In genomic region chr19:49758292-49758691, GRCh38 we compare ENCODE assay signal across 13 cellular contexts. TPM values are rescaled to one million over a fixed set of nuclear protein-coding genes. Genes with fewer than 3 reads are reported as not detected.
DNase-seq lines count a peak whose midpoint lies in the region; ATAC-seq, FAIRE-seq and TF ChIP-seq lines count a peak whose summit lies in the region.
"Had no signal": no experiment of that assay in that cellular context is flagged by ENCODE, and none has a peak within 500 bp of the region (broad histone marks: within the 10 kb centered on the region; RNA-seq: fewer than 3 reads in every experiment).

No MANE protein-coding gene starts in this region.

- peak overlapping the region; percentile 92 for H2BK120ac ChIP-seq in IMR-90 (ENCODE audit: low read depth, low read length)

- peaks cover 4% of the 10 kb centered on the region for H3K9me3 ChIP-seq in IMR-90 (ENCODE audit: control insufficient read depth, insufficient read depth, low read length)

- no peak overlapping the region for H3K27ac Mint-ChIP-seq in activated CD4-positive, alpha-beta T cell treated with anti-CD3 and anti-CD28 coated beads for 36 hours

- peak overlapping the region; percentile 93 for H2AK9ac ChIP-seq in IMR-90 (replicated peaks; ENCODE audit: low read depth, low read length, poor library complexity)

- H3K4me3 Mint-ChIP-seq in activated CD4-positive, alpha-beta T cell treated with anti-CD3 and anti-CD28 coated beads for 36 hours = no peak overlapping the region

- H3K4me1 ChIP-seq in IMR-90 (ENCODE audit: control insufficient read depth, insufficient read depth, low read length) = peaks cover 7% of the 10 kb centered on the region

- TF ChIP-seq RAD21 in IMR-90 (IDR thresholded peaks at IDR 0.05; ENCODE audit: low read length) = no peak

- peak; percentile 91 for FAIRE-seq in A204.1 (lab: Jason Lieb, UNC)

- peak overlapping the region; percentile 0; the same call in 1 of the 3 replicates for H2BK15ac ChIP-seq in IMR-90 (ENCODE audit: low read depth, low read length)

- peak overlapping the region; percentile 88 for H3K4ac ChIP-seq in IMR-90 (ENCODE audit: low read depth, low read length)

- WGBS in IMR-90 (ENCODE audit: extremely low coverage in 2 of 2, insufficient read length in 1 of 2), 2 experiments = 13% methylated on average over 3 of the region's 7 CpGs; no CpG with 5 or more reads in 1 of the 2 experiments

- H3K27ac ChIP-seq in IMR-90 (ENCODE audit: insufficient read depth, low read length) (peak overlapping the region; percentile 28; the same call in 1 of the 2 replicates), angular gyrus (ENCODE audit: low read depth, low read length) (peak overlapping the region; percentile 31)
- H3K27ac ChIP-seq: VCaP had no signal

- no peak overlapping the region for H3K4me3 ChIP-seq in IMR-90 (ENCODE audit: insufficient read depth, low read depth, low read length)
- no peak overlapping the region for H3K4me3 ChIP-seq in kidney epithelial cell (ENCODE audit: low read depth, low read length)

- H4K91ac ChIP-seq in IMR-90 (ENCODE audit: insufficient read depth, low read depth, low read length) = peak overlapping the region; percentile 61

- no peak for TF ChIP-seq POLR2A in IMR-90 (IDR thresholded peaks at IDR 0.05; ENCODE audit: low read depth, low read length)

- in situ Hi-C loops in IMR-90 (cut with MboI; ENCODE audit: low sequenced_read_pairs) = no loop called here

- H3K14ac ChIP-seq in IMR-90 (replicated peaks; ENCODE audit: low read depth, low read length) = peak overlapping the region; percentile 65

- H4K20me1 ChIP-seq in IMR-90 (ENCODE audit: insufficient read depth, low read length) = no peaks in the 10 kb centered on the region

- peak overlapping the region; percentile 60 for H2BK20ac ChIP-seq in IMR-90 (ENCODE audit: low read depth, low read length)

- CTCF ChIA-PET in IMR-90 (lab: Yijun Ruan, JAX) = interaction anchor here (0.6 kb wide), 1 partner anchor 8 kb away, joined by 3 read pairs; no protein-coding TSS in a partner anchor
- CTCF ChIA-PET in activated CD4-positive, alpha-beta T cell treated with anti-CD3 and anti-CD28 coated beads for 36 hours (lab: Charles Lee) = interaction anchor here (1.0 to 1.1 kb wide), 2 partner anchors 40 to 90 kb away, joined by 3 read pairs; no protein-coding TSS in a partner anchor

- H3K27me3 ChIP-seq in IMR-90 (ENCODE audit: control insufficient read depth, insufficient read depth, low read length) (no peaks in the 10 kb centered on the region), kidney epithelial cell (ENCODE audit: control insufficient read depth, insufficient read depth, low read length) (no peaks in the 10 kb centered on the region)

- H3K56ac ChIP-seq in IMR-90 (ENCODE audit: extremely low read depth, insufficient read depth, low read length) = no peak overlapping the region

- peak overlapping the region; percentile 39; the same call in 1 of the 2 replicates for H3K23ac ChIP-seq in IMR-90 (ENCODE audit: low read depth, low read length)

- H3K9ac ChIP-seq in IMR-90 (ENCODE audit: low read depth, low read length) = peak overlapping the region; percentile 36; the same call in 1 of the 2 replicates

- peaks cover 2% of the 10 kb centered on the region for H3K9me3 Mint-ChIP-seq in activated CD4-positive, alpha-beta T cell treated with anti-CD3 and anti-CD28 coated beads for 36 hours (ENCODE audit: low read depth)

- POLR2A ChIA-PET in IMR-90 (lab: Charles Lee; ENCODE audit: unreplicated experiment) = interaction anchor here (0.8 kb wide), 1 partner anchor 8 kb away, joined by 9 read pairs; the partner anchor contains the start of gene AP2A1
- POLR2A ChIA-PET in activated CD4-positive, alpha-beta T cell treated with anti-CD3 and anti-CD28 coated beads for 36 hours (lab: Charles Lee) = no interaction called here

- TF ChIP-seq CTCF in IMR-90 (conservative IDR thresholded peaks at IDR 0.05; ENCODE audit: low read depth, low read length) (no peak), kidney epithelial cell (IDR thresholded peaks at IDR 0.05; ENCODE audit: insufficient read depth, low read length, poor library complexity, severe bottlenecking) (no peak)

- peak overlapping the region; percentile 25 for H4K5ac ChIP-seq in IMR-90 (ENCODE audit: low read depth, low read length)

- intact Hi-C loops in IMR-90 (cut with micrococcal nuclease) = no loop called here
- intact Hi-C loops in activated CD4-positive, alpha-beta T cell treated with anti-CD3 and anti-CD28 coated beads for 36 hours (cut with DNase I, micrococcal nuclease) = no loop called here

- 0 out of 2 replicates have a peak, but pooled peaks cover 3% of the 10 kb centered on the region for H3K9me1 ChIP-seq in IMR-90 (ENCODE audit: insufficient read depth, low read length)

- peak overlapping the region; percentile 28 to 97 for H4K8ac ChIP-seq in IMR-90 (ENCODE audit: low read depth in 2 of 2, low read length in 2 of 2)

- no peaks in the 10 kb centered on the region for H3K4me1 Mint-ChIP-seq in activated CD4-positive, alpha-beta T cell treated with anti-CD3 and anti-CD28 coated beads for 36 hours

- DNase-seq in IMR-90 (peak; percentile 83), kidney epithelial cell (ENCODE audit: low read depth) (peak; percentile 31)
- DNase-seq in activated CD4-positive, alpha-beta T cell treated with anti-CD3 and anti-CD28 coated beads for 36 hours = no peak
- DNase-seq: ACHN; activated effector memory CD4-positive, alpha-beta T cell treated with Interleukin-2 at 50 U/mL for 16 hours; GF-D8; substantia nigra had no signal

- no TSS peak for BruUV-seq in IMR-90 (replicated peaks; lab: Mats Ljungman, UMichigan)

- peak overlapping the region; percentile 54 for H2AK5ac ChIP-seq in IMR-90 (ENCODE audit: low read depth, low read length)

- H3K36me3 ChIP-seq in IMR-90 (ENCODE audit: control insufficient read depth, insufficient read depth, low read length) (no peaks in the 10 kb centered on the region), kidney epithelial cell (ENCODE audit: control insufficient read depth, insufficient read depth, low read length) (no peaks in the 10 kb centered on the region)

- peak overlapping the region; percentile 66 for H2BK5ac ChIP-seq in IMR-90 (ENCODE audit: low read depth, low read length, poor library complexity, severe bottlenecking)

- no peaks in the 10 kb centered on the region for H3K79me1 ChIP-seq in IMR-90 (ENCODE audit: low read depth in 1 of 2, low read length in 2 of 2)

- ATAC-seq in IMR-90 (ENCODE audit: low read depth) (peak; percentile 81), HG03354 (IDR thresholded peaks at IDR 0.05; ENCODE audit: poor library complexity, severe bottlenecking, unreplicated experiment) (no peak), HG02870 (IDR thresholded peaks at IDR 0.05; ENCODE audit: unreplicated experiment) (no peak), HG03378 (IDR thresholded peaks at IDR 0.05; ENCODE audit: unreplicated experiment) (no peak)
- no peak for ATAC-seq in activated CD4-positive, alpha-beta T cell treated with anti-CD3 and anti-CD28 coated beads for 36 hours

- H3K36me3 Mint-ChIP-seq in activated CD4-positive, alpha-beta T cell treated with anti-CD3 and anti-CD28 coated beads for 36 hours (ENCODE audit: low read depth) = peaks cover 2% of the 10 kb centered on the region

- H3K27me3 Mint-ChIP-seq in activated CD4-positive, alpha-beta T cell treated with anti-CD3 and anti-CD28 coated beads for 36 hours = no peaks in the 10 kb centered on the region

- H2AFZ ChIP-seq in IMR-90 (replicated peaks; ENCODE audit: low read length, poor library complexity) = peak overlapping the region; percentile 95

- dilution Hi-C loops in IMR-90 (cut with HindIII; ENCODE audit: low sequenced_read_pairs, unreplicated experiment) = no loop called here

- H3K18ac ChIP-seq in IMR-90 (ENCODE audit: low read depth, low read length) = peak overlapping the region; percentile 76; the same call in 1 of the 2 replicates

- peak overlapping the region; percentile 5; the same call in 1 of the 2 replicates for H3K4me2 ChIP-seq in IMR-90 (ENCODE audit: low read depth, low read length)

TF ChIP-seq in IMR-90, 13 proteins besides CTCF, POLR2A, EP300 and RAD21:
- TF ChIP-seq MAZ (IDR thresholded peaks at IDR 0.05; ENCODE audit: borderline replicate concordance, low read depth, low read length) (0 out of 2 replicates have a peak, but pooled peaks have one; percentile 23), USF2 (IDR thresholded peaks at IDR 0.05; ENCODE audit: low read depth, low read length) (no peak)
TF ChIP-seq in IMR-90: peak in this region for 1.

RNA-seq across cellular contexts. Expression of gene TSKS, which starts 4.8 kb away (rescaled TPM):
- total RNA-seq in IMR-90 (2012; rRNA removed) = not detected in 2 replicates
- 0.10 TPM in 1 of 2 replicates, not detected in the other for polyA plus RNA-seq in IMR-90 (2012; rRNA removed)
- 0.04 TPM in 1 of 2 replicates, not detected in the other for polyA plus RNA-seq in IMR-90 (2012; cell fraction: cytosol; rRNA removed)
- 0.07 and 0.18 TPM in 2 replicates for polyA plus RNA-seq in IMR-90 (2012; cell fraction: nucleus; rRNA removed; ENCODE audit: low replicate concordance)
- not detected in 2 replicates for total RNA-seq in kidney epithelial cell
- 1 to 10 TPM; 1.9 to 2.1 TPM for total RNA-seq in activated CD4-positive, alpha-beta T cell treated with anti-CD3 and anti-CD28 coated beads for 36 hours

RNA-seq across cellular contexts. Expression of gene AP2A1, which starts 8.5 kb away (rescaled TPM):
- 40.7 and 41.4 TPM in 2 replicates for total RNA-seq in IMR-90 (2012; rRNA removed)
- polyA plus RNA-seq in IMR-90 (2012; rRNA removed) = 122 and 136 TPM in 2 replicates
- 130 and 154 TPM in 2 replicates for polyA plus RNA-seq in IMR-90 (2012; cell fraction: cytosol; rRNA removed)
- 115 and 277 TPM in 2 replicates for polyA plus RNA-seq in IMR-90 (2012; cell fraction: nucleus; rRNA removed; ENCODE audit: low replicate concordance)
- total RNA-seq in kidney epithelial cell = 98.9 and 111 TPM in 2 replicates
- 100 to 1,000 TPM in 1 of 2 experiments, 10 to 100 TPM in 1; 79.4 to 102 TPM for total RNA-seq in activated CD4-positive, alpha-beta T cell treated with anti-CD3 and anti-CD28 coated beads for 36 hours

RNA-seq across cellular contexts. Expression of gene FUZ, which starts 54.8 kb away (rescaled TPM):
- total RNA-seq in IMR-90 (2012; rRNA removed) (10.6 and 14.3 TPM in 2 replicates), kidney epithelial cell (13.2 and 14.8 TPM in 2 replicates)
- 10.4 and 12.1 TPM in 2 replicates for polyA plus RNA-seq in IMR-90 (2012; rRNA removed)
- 10.7 and 16.6 TPM in 2 replicates for polyA plus RNA-seq in IMR-90 (2012; cell fraction: cytosol; rRNA removed)
- 10.5 and 24.4 TPM in 2 replicates for polyA plus RNA-seq in IMR-90 (2012; cell fraction: nucleus; rRNA removed; ENCODE audit: low replicate concordance)
- 10 to 100 TPM; 15.6 to 18.8 TPM for total RNA-seq in activated CD4-positive, alpha-beta T cell treated with anti-CD3 and anti-CD28 coated beads for 36 hours

RNA-seq across cellular contexts. Expression of gene MED25, which starts 59.8 kb away (rescaled TPM):
- total RNA-seq in IMR-90 (2012; rRNA removed) (4.7 and 5.3 TPM in 2 replicates), kidney epithelial cell (31.6 and 34.5 TPM in 2 replicates)
- 37.0 and 38.5 TPM in 2 replicates for polyA plus RNA-seq in IMR-90 (2012; rRNA removed)
- 20.7 and 33.0 TPM in 2 replicates for polyA plus RNA-seq in IMR-90 (2012; cell fraction: cytosol; rRNA removed)
- 77.0 and 95.3 TPM in 2 replicates for polyA plus RNA-seq in IMR-90 (2012; cell fraction: nucleus; rRNA removed; ENCODE audit: low replicate concordance)
- total RNA-seq in activated CD4-positive, alpha-beta T cell treated with anti-CD3 and anti-CD28 coated beads for 36 hours = 10 to 100 TPM; 39.6 to 49.9 TPM
